Comparison of ENCODE assay signal across 17 cellular contexts in the genomic region with DNA sequence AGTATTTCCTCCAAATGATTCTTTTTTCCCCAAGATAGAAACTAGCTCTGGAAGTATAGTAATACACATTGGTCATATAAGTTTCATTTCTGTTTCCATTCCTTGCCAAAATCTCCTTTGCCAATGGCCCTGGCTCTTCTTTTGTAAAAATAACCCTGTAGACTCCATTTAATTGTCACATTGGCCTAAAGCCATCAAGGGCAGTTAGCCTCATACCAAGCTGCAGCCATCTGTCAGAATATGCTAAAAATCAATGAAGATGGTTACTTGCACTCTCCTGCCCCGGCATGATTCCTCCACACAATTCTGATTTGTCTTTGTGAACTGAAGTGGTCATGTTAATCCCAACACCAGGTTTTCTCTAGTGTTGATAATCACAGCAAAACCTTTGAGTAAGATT.
DNase-seq lines count a peak whose midpoint lies in the region; ATAC-seq, FAIRE-seq and TF ChIP-seq lines count a peak whose summit lies in the region.
"Had no signal": no experiment of that assay in that cellular context is flagged by ENCODE, and none has a peak within 500 bp of the region (broad histone marks: within the 10 kb centered on the region; RNA-seq: fewer than 3 reads in every experiment).

No MANE protein-coding gene starts in this region.

- intact Hi-C loops in natural killer cell (cut with micrococcal nuclease) = no loop called here

- POLR2A ChIA-PET in activated CD4-positive, alpha-beta T cell treated with anti-CD3 and anti-CD28 coated beads, Interleukin-2, amount 10 ng/mL, durations not matched to agents 7 days and 5 days (lab: Charles Lee) = no interaction called here
- POLR2A ChIA-PET in T-cell (lab: Charles Lee) = no interaction called here

- no peaks in the 10 kb centered on the region for H3K36me3 Mint-ChIP-seq in activated CD4-positive, alpha-beta T cell treated with anti-CD3 and anti-CD28 coated beads, Interleukin-2, amount 10 ng/mL, durations not matched to agents 7 days and 5 days (ENCODE audit: low read depth)
- H3K36me3 Mint-ChIP-seq in T-cell (no peaks in the 10 kb centered on the region), natural killer cell (no peaks in the 10 kb centered on the region)

- peaks cover 56% of the 10 kb centered on the region for H3K4me1 Mint-ChIP-seq in activated CD4-positive, alpha-beta T cell treated with anti-CD3 and anti-CD28 coated beads, Interleukin-2, amount 10 ng/mL, durations not matched to agents 7 days and 5 days
- peaks cover 34 to 50% (median 38%) of the 10 kb centered on the region in 3 donors for H3K4me1 Mint-ChIP-seq in T-cell
- H3K4me1 Mint-ChIP-seq in natural killer cell = peaks cover 0 to 5% of the 10 kb centered on the region in 2 donors
- H3K4me1 Mint-ChIP-seq: B cell had no signal

- FAIRE-seq in HTR-8/SVneo (lab: Jason Lieb, UNC) = no peak

- peak overlapping the region; percentile 73 for H3K27ac Mint-ChIP-seq in activated CD4-positive, alpha-beta T cell treated with anti-CD3 and anti-CD28 coated beads, Interleukin-2, amount 10 ng/mL, durations not matched to agents 7 days and 5 days
- H3K27ac Mint-ChIP-seq in T-cell (peak overlapping the region; percentile 45 to 60), natural killer cell (no peak overlapping the region)
- H3K27ac Mint-ChIP-seq: B cell; T-helper 1 cell treated with Interleukin-12 subunit alpha and Interleukin-12 subunit beta and Interleukin-4 antibody, amounts not matched to agents 30 μg/mL and 1 μg/mL, for 36 hours had no signal

- no peak for DNase-seq in activated CD4-positive, alpha-beta T cell treated with anti-CD3 and anti-CD28 coated beads, Interleukin-2, amount 10 ng/mL, durations not matched to agents 7 days and 5 days
- no peak for DNase-seq in activated CD4-positive, alpha-beta T cell treated with anti-CD3 and anti-CD28 coated beads for 48 hours
- DNase-seq in NCI-H1105 treated with DMSO at 0.1 percent for 48 hours (lab: John Stamatoyannopoulos, UW) (peak; percentile 68), T-cell (no peak), natural killer cell (no peak), HTR-8/SVneo (ENCODE audit: insufficient read length, low spot score) (no peak), GM19238 (ENCODE audit: insufficient read length, low spot score) (no peak)
- DNase-seq: ACHN, Kasumi-1, NCI-H187, NCI-H2171 treated with DMSO at 0.1 percent for 48 hours, NCI-H526 treated with DMSO at 0.1 percent for 48 hours, Peyer's patch, Right ventricle myocardium superior had no signal

- no peak for ATAC-seq in T-cell (replicated peaks in 1 of 4)
- ATAC-seq in natural killer cell = no peak
- ATAC-seq: SK-N-SH treated with all-trans-retinoic acid at 6 μM for 48 hours had no signal

- H3K4me3 Mint-ChIP-seq in activated CD4-positive, alpha-beta T cell treated with anti-CD3 and anti-CD28 coated beads, Interleukin-2, amount 10 ng/mL, durations not matched to agents 7 days and 5 days = no peak overlapping the region
- H3K4me3 Mint-ChIP-seq in T-cell = peak overlapping the region in 1 of 3 donors; percentile 39
- H3K4me3 Mint-ChIP-seq in natural killer cell = no peak overlapping the region
- H3K4me3 Mint-ChIP-seq: B cell; T-helper 1 cell treated with Interleukin-12 subunit alpha and Interleukin-12 subunit beta and Interleukin-4 antibody, amounts not matched to agents 30 μg/mL and 1 μg/mL, for 36 hours had no signal

- no peaks in the 10 kb centered on the region for H3K27me3 Mint-ChIP-seq in activated CD4-positive, alpha-beta T cell treated with anti-CD3 and anti-CD28 coated beads, Interleukin-2, amount 10 ng/mL, durations not matched to agents 7 days and 5 days
- peaks cover 0 to 7% of the 10 kb centered on the region in 2 donors for H3K27me3 Mint-ChIP-seq in T-cell
- H3K27me3 Mint-ChIP-seq in natural killer cell (ENCODE audit: low read depth in 2 of 2) = peaks cover 8 to 9% of the 10 kb centered on the region in 2 donors
- H3K27me3 Mint-ChIP-seq: B cell had no signal

- CTCF ChIA-PET in activated CD4-positive, alpha-beta T cell treated with anti-CD3 and anti-CD28 coated beads, Interleukin-2, amount 10 ng/mL, durations not matched to agents 7 days and 5 days (lab: Charles Lee) = no interaction called here
- CTCF ChIA-PET in T-cell (lab: Charles Lee) = no interaction called here

- H3K9me3 Mint-ChIP-seq in activated CD4-positive, alpha-beta T cell treated with anti-CD3 and anti-CD28 coated beads, Interleukin-2, amount 10 ng/mL, durations not matched to agents 7 days and 5 days = peaks cover 2% of the 10 kb centered on the region
- H3K9me3 Mint-ChIP-seq in T-cell (no peaks in the 10 kb centered on the region), natural killer cell (no peaks in the 10 kb centered on the region)
- H3K9me3 Mint-ChIP-seq: T-helper 1 cell treated with Interleukin-12 subunit alpha and Interleukin-12 subunit beta and Interleukin-4 antibody, amounts not matched to agents 30 μg/mL and 1 μg/mL, for 36 hours had no signal

- TF ChIP-seq CTCF in natural killer cell (IDR thresholded peaks at IDR 0.05) = no peak

Comparison
In these comparisons a context has a peak if more than half of its experiments do, and no peak if none do; other contexts are left out.
1. H3K27ac Mint-ChIP-seq: peak in activated CD4-positive, alpha-beta T cell treated with anti-CD3 and anti-CD28 coated beads, Interleukin-2, amount 10 ng/mL, durations not matched to agents 7 days and 5 days (single experiment) and T-cell (2 of 2); none in natural killer cell (0 of 2).